1 cellular context compared by ENCODE assay signal in the genomic region with DNA sequence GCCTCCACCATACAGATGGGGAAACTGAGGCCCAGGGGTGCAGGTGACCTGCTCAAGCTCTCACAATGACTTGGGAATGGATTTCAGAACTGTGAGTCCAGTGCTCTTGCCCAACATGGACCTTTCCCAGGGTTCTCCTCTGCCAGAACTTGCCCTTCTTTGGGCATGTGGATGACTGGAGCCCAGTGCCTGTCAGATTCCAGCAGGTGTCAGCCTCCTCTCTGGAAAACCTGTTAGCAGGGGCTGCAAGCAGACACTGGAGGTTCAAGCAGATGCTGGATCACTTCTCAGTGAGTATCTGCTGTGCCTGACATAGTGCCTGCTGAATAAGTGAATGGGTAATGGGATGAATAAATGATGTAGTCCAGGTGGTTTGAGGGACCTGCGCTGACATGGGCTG.
TF ChIP-seq lines count a peak whose summit lies in the region.

No MANE protein-coding gene starts in this region.

TF ChIP-seq in K562, 482 proteins besides CTCF, POLR2A, EP300 and RAD21:
- TF ChIP-seq PHB2 (IDR thresholded peaks at IDR 0.05; ENCODE audit: low read depth), result no peak
- TF ChIP-seq SRF (CRISPR knock-in tag; IDR thresholded peaks at IDR 0.05), result peak; percentile 29 to 47; a peak in 1 of 4 replicates
